8 cellular contexts compared by ENCODE assay signal in the genomic region with DNA sequence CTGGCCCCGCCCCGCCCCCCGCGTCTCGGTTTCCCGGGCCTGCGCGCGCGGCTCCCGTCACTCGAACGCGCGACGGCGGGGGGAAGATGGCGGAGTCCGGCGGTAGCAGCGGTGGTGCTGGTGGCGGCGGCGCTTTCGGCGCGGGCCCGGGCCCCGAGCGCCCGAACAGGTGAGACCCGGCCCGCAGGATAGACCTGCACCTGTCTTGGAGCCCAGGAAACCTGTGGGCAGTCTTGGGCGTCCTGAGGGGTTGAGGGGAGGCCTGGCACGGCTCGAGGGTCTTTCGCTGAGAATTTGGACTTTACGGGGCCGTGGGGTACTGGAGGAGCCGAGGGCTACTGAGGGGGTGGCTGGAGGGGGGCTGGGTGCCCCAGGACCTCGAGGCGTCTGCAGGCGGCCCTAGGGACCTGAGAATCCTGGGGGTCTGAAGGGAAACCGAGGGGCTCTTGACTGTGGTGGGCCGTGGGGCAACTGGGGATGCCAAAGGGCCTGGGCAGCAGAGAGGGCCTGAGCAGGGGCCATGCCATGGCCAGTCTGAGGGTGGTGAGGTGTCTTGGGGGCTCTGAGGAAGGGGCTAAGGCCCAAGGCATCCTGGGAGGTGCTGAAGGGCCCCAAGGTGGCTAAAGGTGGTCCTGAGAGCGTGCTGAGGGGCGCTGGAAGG. TPM values are rescaled to one million over a fixed set of nuclear protein-coding genes. Genes with fewer than 3 reads are reported as not detected.
DNase-seq lines count a peak whose midpoint lies in the region; ATAC-seq and TF ChIP-seq lines count a peak whose summit lies in the region.

A gene with protein sequence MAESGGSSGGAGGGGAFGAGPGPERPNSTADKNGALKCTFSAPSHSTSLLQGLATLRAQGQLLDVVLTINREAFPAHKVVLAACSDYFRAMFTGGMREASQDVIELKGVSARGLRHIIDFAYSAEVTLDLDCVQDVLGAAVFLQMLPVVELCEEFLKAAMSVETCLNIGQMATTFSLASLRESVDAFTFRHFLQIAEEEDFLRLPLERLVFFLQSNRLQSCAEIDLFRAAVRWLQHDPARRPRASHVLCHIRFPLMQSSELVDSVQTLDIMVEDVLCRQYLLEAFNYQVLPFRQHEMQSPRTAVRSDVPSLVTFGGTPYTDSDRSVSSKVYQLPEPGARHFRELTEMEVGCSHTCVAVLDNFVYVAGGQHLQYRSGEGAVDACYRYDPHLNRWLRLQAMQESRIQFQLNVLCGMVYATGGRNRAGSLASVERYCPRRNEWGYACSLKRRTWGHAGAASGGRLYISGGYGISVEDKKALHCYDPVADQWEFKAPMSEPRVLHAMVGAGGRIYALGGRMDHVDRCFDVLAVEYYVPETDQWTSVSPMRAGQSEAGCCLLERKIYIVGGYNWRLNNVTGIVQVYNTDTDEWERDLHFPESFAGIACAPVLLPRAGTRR (plus strand): TSS at position 60 of the 661 bp plus-strand sequence. CDS start 27 bp downstream, at position 87.

- no peaks in the 10 kb centered on the region for H3K27me3 ChIP-seq in Karpas-422 (ENCODE audit: low read length)

- peak within 1 kb of the TSS; percentile 91 for H3K4me2 ChIP-seq in Karpas-422 (ENCODE audit: low read depth, low read length, poor library complexity, severe bottlenecking)

- H3K4me3 Mint-ChIP-seq in CD14-positive monocyte (peak within 1 kb of the TSS; percentile 85 to 90), nephron progenitor cell (peak within 1 kb of the TSS; percentile 86)
- peak within 1 kb of the TSS; percentile 87 for H3K4me3 Mint-ChIP-seq in dendritic cell treated with granulocyte-macrophage colony-stimulating factor and Interleukin-4, amounts not matched to agents 40 ng/mL and 50 ng/mL, for 4 days

- H3K27me3 Mint-ChIP-seq in CD14-positive monocyte (ENCODE audit: low read depth in 3 of 3) (peaks cover 5 to 18% (median 16%) of the 10 kb centered on the region in 3 donors), nephron progenitor cell (ENCODE audit: low read depth, poor library complexity) (peaks cover 6% of the 10 kb centered on the region)
- peaks cover 24% of the 10 kb centered on the region for H3K27me3 Mint-ChIP-seq in dendritic cell treated with granulocyte-macrophage colony-stimulating factor and Interleukin-4, amounts not matched to agents 40 ng/mL and 50 ng/mL, for 4 days

- DNase-seq in CD14-positive monocyte (ENCODE audit: low spot score) (no peak), Karpas-422 (no peak), nephron progenitor cell (no peak), NCI-H2196 (lab: John Stamatoyannopoulos, UW; ENCODE audit: unreplicated experiment) (no peak)

- peak within 1 kb of the TSS; percentile 76 to 99 (median 92) for H3K27ac Mint-ChIP-seq in CD14-positive monocyte
- H3K27ac Mint-ChIP-seq in dendritic cell treated with granulocyte-macrophage colony-stimulating factor and Interleukin-4, amounts not matched to agents 40 ng/mL and 50 ng/mL, for 4 days, result peak within 1 kb of the TSS; percentile 88
- peak within 1 kb of the TSS; percentile 29 for H3K27ac Mint-ChIP-seq in nephron progenitor cell

- H3K4me3 ChIP-seq in Karpas-422 (ENCODE audit: low read length), result peak within 1 kb of the TSS; percentile 92

- H3K9me3 Mint-ChIP-seq in CD14-positive monocyte (peaks cover 0 to 1% (median 0%) of the 10 kb centered on the region in 7 donors), nephron progenitor cell (no peaks in the 10 kb centered on the region)
- H3K9me3 Mint-ChIP-seq in dendritic cell treated with granulocyte-macrophage colony-stimulating factor and Interleukin-4, amounts not matched to agents 40 ng/mL and 50 ng/mL, for 4 days, result no peaks in the 10 kb centered on the region

- H3K27ac ChIP-seq in Karpas-422 (ENCODE audit: low read length), result no peak within 1 kb of the TSS

- H3K9me2 ChIP-seq in Karpas-422 (replicated peaks; ENCODE audit: insufficient read depth, low read length), result no peaks in the 10 kb centered on the region

- peaks cover 25% of the 10 kb centered on the region for H3K4me1 Mint-ChIP-seq in CD14-positive monocyte
- H3K4me1 Mint-ChIP-seq in dendritic cell treated with granulocyte-macrophage colony-stimulating factor and Interleukin-4, amounts not matched to agents 40 ng/mL and 50 ng/mL, for 4 days (ENCODE audit: low read depth), result peaks cover 40% of the 10 kb centered on the region
- peaks cover 28% of the 10 kb centered on the region for H3K4me1 Mint-ChIP-seq in nephron progenitor cell

- peak within 1 kb of the TSS; percentile 91 for H3K9ac ChIP-seq in Karpas-422 (ENCODE audit: low read length)

- H3K36me3 ChIP-seq in Karpas-422 (ENCODE audit: insufficient read depth, low read length), result no peaks in the 10 kb centered on the region

- TF ChIP-seq CTCF in CD14-positive monocyte (IDR thresholded peaks at IDR 0.05) (no peak), nephron progenitor cell (IDR thresholded peaks at IDR 0.05) (no peak)

- ATAC-seq in GM21528 (IDR thresholded peaks at IDR 0.05; ENCODE audit: low FRiP score, unreplicated experiment) (no peak), GM21360 (IDR thresholded peaks at IDR 0.05; ENCODE audit: unreplicated experiment) (no peak), HG02981 (IDR thresholded peaks at IDR 0.05; ENCODE audit: unreplicated experiment) (no peak)

- H2AFZ ChIP-seq in Karpas-422 (ENCODE audit: low read length), result peak within 1 kb of the TSS; percentile 85; the same call in 1 of the 2 replicates

- no peaks in the 10 kb centered on the region for H3K9me3 ChIP-seq in Karpas-422 (ENCODE audit: low read length)

- H3K4me1 ChIP-seq in Karpas-422 (ENCODE audit: low read length), result peaks cover 16% of the 10 kb centered on the region

- intact Hi-C loops in CD14-positive monocyte (cut with micrococcal nuclease), result loop anchor here (1.0 to 5.0 kb wide), 4 partner anchors 40 to 296 kb away; a partner anchor contains a TSS
- intact Hi-C loops in dendritic cell treated with granulocyte-macrophage colony-stimulating factor and Interleukin-4, amounts not matched to agents 40 ng/mL and 50 ng/mL, for 4 days (cut with micrococcal nuclease), result loop anchor here (1.0 to 2.0 kb wide), 2 partner anchors 46 to 115 kb away; a partner anchor contains a TSS

- H3K36me3 Mint-ChIP-seq in CD14-positive monocyte, result peaks cover 0 to 6% of the 10 kb centered on the region in 2 donors
- H3K36me3 Mint-ChIP-seq in dendritic cell treated with granulocyte-macrophage colony-stimulating factor and Interleukin-4, amounts not matched to agents 40 ng/mL and 50 ng/mL, for 4 days (ENCODE audit: low read depth), result peaks cover 5% of the 10 kb centered on the region
- no peaks in the 10 kb centered on the region for H3K36me3 Mint-ChIP-seq in nephron progenitor cell (ENCODE audit: low read depth)

- peaks cover 15% of the 10 kb centered on the region; the same call in 1 of the 2 replicates for H3K79me2 ChIP-seq in Karpas-422 (ENCODE audit: low read length)

- H4K20me1 ChIP-seq in Karpas-422 (ENCODE audit: insufficient read depth, low read depth, low read length), result no peaks in the 10 kb centered on the region; the same call in 1 of the 2 replicates

RNA-seq across cellular contexts. Expression of the gene that starts here (rescaled TPM):
- 1 to 10 TPM; 1.6 to 2.0 TPM for polyA plus RNA-seq in CD14-positive monocyte
- total RNA-seq in Karpas-422 (2014; rRNA removed; shearing (Covaris generic); ENCODE audit: low replicate concordance), result 3.7 and 4.0 TPM in 2 replicates

Comparison
In these comparisons a context has a peak if more than half of its experiments do, and no peak if none do; other contexts are left out.
1. H3K27ac Mint-ChIP-seq: peak in every context shown above with its lines; median percentile 92 in CD14-positive monocyte; 88 in dendritic cell treated with granulocyte-macrophage colony-stimulating factor and Interleukin-4, amounts not matched to agents 40 ng/mL and 50 ng/mL, for 4 days; 29 in nephron progenitor cell.